ENCODE assay signal across 8 cellular contexts in the genomic region with DNA sequence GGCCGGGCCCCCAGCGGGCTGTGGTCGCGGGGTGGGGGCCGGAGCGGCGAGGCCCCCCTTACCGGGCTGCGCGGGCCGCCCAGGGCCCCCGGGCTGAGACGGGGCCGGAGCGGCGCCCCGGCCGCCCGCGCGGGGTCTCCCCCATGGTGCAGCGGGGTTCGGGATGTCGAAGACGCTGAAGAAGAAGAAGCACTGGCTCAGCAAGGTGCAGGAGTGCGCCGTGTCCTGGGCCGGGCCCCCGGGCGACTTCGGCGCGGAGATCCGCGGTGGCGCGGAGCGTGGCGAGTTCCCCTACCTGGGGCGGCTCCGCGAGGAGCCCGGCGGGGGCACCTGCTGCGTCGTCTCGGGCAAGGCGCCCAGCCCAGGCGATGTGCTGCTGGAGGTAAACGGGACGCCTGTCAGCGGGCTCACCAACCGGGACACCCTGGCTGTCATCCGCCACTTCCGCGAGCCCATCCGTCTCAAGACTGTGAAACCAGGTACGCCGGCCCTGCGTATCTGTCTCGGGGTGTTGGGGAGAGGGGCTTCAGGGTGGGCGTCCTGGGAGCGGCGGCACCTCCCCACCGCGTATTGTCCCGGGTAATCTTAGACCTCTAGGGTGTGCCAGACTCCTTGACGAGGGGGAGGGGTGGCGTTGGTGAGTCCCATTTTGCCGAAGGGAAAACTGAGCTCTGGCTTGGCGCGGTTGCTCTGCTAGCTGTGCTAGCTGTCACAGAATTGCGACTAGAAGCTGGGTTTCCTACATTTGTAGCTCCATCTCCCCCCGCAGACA. TPM values are rescaled to one million over a fixed set of nuclear protein-coding genes. Genes with fewer than 3 reads are reported as not detected.
DNase-seq lines count a peak whose midpoint lies in the region; ATAC-seq and TF ChIP-seq lines count a peak whose summit lies in the region.

No MANE protein-coding gene starts in this region.

- no peaks in the 10 kb centered on the region for H3K4me1 ChIP-seq in urinary bladder (ENCODE audit: insufficient read depth)

- peaks cover 7% of the 10 kb centered on the region for H3K9me3 Mint-ChIP-seq in glutamatergic neuron (ENCODE audit: unreplicated experiment)

- TF ChIP-seq CTCF in glutamatergic neuron (IDR thresholded peaks at IDR 0.05; ENCODE audit: partially characterized antibody, unreplicated experiment) (no peak), omental fat pad (IDR thresholded peaks at IDR 0.05) (no peak)

- peak overlapping the region; percentile 99 for H3K4me3 ChIP-seq in urinary bladder (ENCODE audit: low read depth, low read length)

- H3K36me3 ChIP-seq in urinary bladder (ENCODE audit: insufficient read depth), result no peaks in the 10 kb centered on the region

- H3K27ac ChIP-seq in urinary bladder (ENCODE audit: low read depth), result peak overlapping the region; percentile 86

- peaks cover 4% of the 10 kb centered on the region for H3K27me3 Mint-ChIP-seq in glutamatergic neuron (ENCODE audit: unreplicated experiment)

- peak; percentile 19 for ATAC-seq in GM19035 (IDR thresholded peaks at IDR 0.05; ENCODE audit: unreplicated experiment)
- peak; percentile 4 for ATAC-seq in omental fat pad (ENCODE audit: low FRiP score)

- WGBS in urinary bladder, result under 1% methylated on average over 74 of the region's 74 CpGs

- peak overlapping the region; percentile 84 for H3K27ac Mint-ChIP-seq in glutamatergic neuron (ENCODE audit: unreplicated experiment)

- peaks cover 11% of the 10 kb centered on the region for H3K4me1 Mint-ChIP-seq in glutamatergic neuron (ENCODE audit: low read depth, unreplicated experiment)

- DNase-seq in AG08395 (ENCODE audit: low spot score) (peak; percentile 7), OCI-M1 (lab: John Stamatoyannopoulos, UW) (peak; percentile 63), glutamatergic neuron (peak; percentile 55), omental fat pad (ENCODE audit: low spot score) (no peak), dedifferentiated amniotic fluid mesenchymal stem cell (ENCODE audit: extremely low spot score) (no peak)
- DNase-seq in activated effector memory CD4-positive, alpha-beta T cell treated with Interleukin-2 at 50 U/mL for 16 hours, result peak; percentile 38

- H3K4me3 Mint-ChIP-seq in glutamatergic neuron (ENCODE audit: unreplicated experiment), result peak overlapping the region; percentile 89

- no peaks in the 10 kb centered on the region for H3K36me3 Mint-ChIP-seq in glutamatergic neuron (ENCODE audit: unreplicated experiment)

RNA-seq across cellular contexts. Expression of a gene that starts 0.7 kb away (rescaled TPM):
- 26.3 TPM for total RNA-seq in glutamatergic neuron (ENCODE audit: unreplicated experiment)
- total RNA-seq in omental fat pad, result 10 to 100 TPM in 3 of 4 donors, 1 to 10 TPM in 1; 7.6 to 19.3 (median 15.6) TPM
- total RNA-seq in urinary bladder, result 34.7 TPM
- polyA plus RNA-seq in urinary bladder, result 6.1 TPM

Comparison
In these comparisons a context has a peak if more than half of its experiments do, and no peak if none do; other contexts are left out.
1. DNase-seq: peak in AG08395 (single experiment), OCI-M1 (single experiment), activated effector memory CD4-positive, alpha-beta T cell treated with Interleukin-2 at 50 U/mL for 16 hours (single experiment) and glutamatergic neuron (single experiment); none in omental fat pad (single experiment) and dedifferentiated amniotic fluid mesenchymal stem cell (single experiment).